Comparison of ENCODE assay signal across 1 cellular context in the genomic region with DNA sequence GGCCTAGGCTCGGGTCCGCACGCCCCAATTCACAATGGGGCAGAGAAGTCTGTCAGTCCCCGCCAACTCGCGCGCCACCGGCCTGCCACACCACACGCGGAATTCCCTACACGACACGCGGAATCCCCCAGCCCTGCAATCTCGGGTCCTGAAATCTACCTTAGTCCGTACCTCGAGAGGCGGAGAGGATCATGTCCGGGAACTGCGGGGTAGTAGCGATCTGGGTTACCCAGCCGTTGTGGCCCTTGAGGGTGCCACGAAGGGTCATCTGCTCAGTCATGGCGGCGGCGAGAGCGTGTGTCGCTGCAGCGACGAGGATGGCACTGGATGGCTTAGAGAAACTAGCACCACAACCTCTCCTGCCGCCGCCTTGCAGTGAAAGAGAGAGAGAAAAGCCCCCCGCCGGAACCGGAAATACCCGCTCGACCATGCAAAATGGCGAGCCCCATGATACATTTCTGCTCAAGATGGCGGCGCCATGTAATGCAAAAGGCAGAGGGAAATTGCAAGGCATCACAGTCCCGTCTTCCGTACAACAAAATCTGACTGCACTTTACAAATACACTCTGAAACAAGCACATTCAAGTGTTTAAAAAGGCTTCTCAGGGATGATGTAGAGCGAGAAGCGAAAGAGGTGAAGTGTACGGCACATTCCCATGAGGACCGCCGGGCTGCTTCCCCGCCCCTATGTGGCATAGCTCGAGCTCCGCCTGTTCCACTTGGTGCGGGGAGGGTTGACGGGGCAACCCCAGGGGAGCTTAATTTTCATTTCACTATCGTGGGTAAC.
TF ChIP-seq lines count a peak whose summit lies in the region.

RACK1 (minus strand) TSS at position 386 of the 787 bp plus-strand sequence; CDS start at position 280, 106 bp downstream.

TF ChIP-seq in IMR-90, 13 proteins besides CTCF, POLR2A, EP300 and RAD21:
- TF ChIP-seq FOS (IDR thresholded peaks at IDR 0.05; ENCODE audit: low read depth, low read length) (no peak), MXI1 (IDR thresholded peaks at IDR 0.05; ENCODE audit: borderline replicate concordance, low read depth, low read length) (peak; percentile 69; the same call in 1 of the 2 replicates), USF2 (IDR thresholded peaks at IDR 0.05; ENCODE audit: low read depth, low read length) (no peak), RCOR1 (IDR thresholded peaks at IDR 0.05; ENCODE audit: insufficient replicate concordance, low read length) (no peak), MAFK (IDR thresholded peaks at IDR 0.05; ENCODE audit: low read depth, low read length) (no peak), NFE2L2 (IDR thresholded peaks at IDR 0.05; ENCODE audit: low read depth, low read length) (no peak), CHD1 (IDR thresholded peaks at IDR 0.05; ENCODE audit: low read depth, low read length) (peak; percentile 86; the same call in 1 of the 2 replicates), MAZ (IDR thresholded peaks at IDR 0.05; ENCODE audit: borderline replicate concordance, low read depth, low read length) (peak; percentile 77), BHLHE40 (IDR thresholded peaks at IDR 0.05; ENCODE audit: low read depth, low read length) (peak; percentile 66), SMC3 (IDR thresholded peaks at IDR 0.05; ENCODE audit: low read depth, low read length) (no peak), ELK1 (IDR thresholded peaks at IDR 0.05; ENCODE audit: borderline replicate concordance, low read depth, low read length) (no peak), CEBPB (IDR thresholded peaks at IDR 0.05; ENCODE audit: low read depth, low read length) (no peak), RFX5 (IDR thresholded peaks at IDR 0.05; ENCODE audit: low read depth, low read length) (no peak)
